In the genomic region with DNA sequence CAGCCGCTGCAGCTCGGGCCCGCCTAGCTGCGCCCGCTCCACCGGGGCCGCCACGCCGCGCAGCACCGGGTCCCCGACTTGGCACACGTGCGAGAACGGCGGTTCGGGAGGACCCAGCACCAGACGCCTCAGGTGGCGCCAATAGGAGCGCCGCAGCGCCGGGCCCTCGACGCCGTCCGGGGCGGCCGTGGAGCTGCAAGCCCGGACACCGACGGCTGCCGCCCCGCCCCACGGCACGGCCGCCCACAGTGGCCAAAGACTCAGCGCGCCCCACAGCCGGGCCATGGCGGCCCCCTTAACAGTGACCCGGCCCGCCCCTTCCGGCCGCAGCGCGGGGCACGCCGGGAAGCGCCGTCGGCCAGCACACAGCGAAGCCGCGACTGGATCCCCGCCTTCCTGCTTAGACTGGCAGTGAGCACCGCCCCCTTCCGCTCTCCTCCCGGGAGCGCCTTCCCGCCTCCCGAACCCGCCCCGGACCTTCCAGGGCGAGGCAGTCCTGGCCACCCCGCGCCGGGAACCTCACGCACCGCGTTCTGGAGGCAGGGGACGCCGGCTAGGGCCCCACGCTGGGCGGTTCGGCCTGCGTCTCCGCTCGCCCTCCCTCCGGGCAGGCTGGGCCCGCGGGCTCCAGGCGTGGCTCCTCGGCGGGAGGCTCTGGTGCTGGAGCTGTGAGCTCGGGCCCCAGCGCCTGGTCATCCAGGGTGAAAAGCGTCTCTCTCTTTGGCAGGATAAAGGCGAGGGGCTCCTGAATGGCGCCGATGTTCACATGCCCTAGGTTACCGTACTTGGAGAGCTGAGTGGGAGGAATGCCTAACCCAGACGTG, we compare ENCODE assay signal across 8 cellular contexts. TPM values are rescaled to one million over a fixed set of nuclear protein-coding genes. Genes with fewer than 3 reads are reported as not detected.
DNase-seq lines count a peak whose midpoint lies in the region; ATAC-seq and TF ChIP-seq lines count a peak whose summit lies in the region.

A gene with protein sequence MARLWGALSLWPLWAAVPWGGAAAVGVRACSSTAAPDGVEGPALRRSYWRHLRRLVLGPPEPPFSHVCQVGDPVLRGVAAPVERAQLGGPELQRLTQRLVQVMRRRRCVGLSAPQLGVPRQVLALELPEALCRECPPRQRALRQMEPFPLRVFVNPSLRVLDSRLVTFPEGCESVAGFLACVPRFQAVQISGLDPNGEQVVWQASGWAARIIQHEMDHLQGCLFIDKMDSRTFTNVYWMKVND (minus strand): TSS at position 303 of the 824 bp plus-strand sequence. CDS start 18 bp downstream, at position 285.

- peak within 1 kb of the TSS; percentile 72; the same call in 1 of the 2 replicates for H2AFZ ChIP-seq in SK-N-SH (ENCODE audit: low read depth)

- H3K4me1 ChIP-seq in SK-N-SH (ENCODE audit: control insufficient read depth in 1 of 2, insufficient read depth in 2 of 2, low read depth in 1 of 2, low read length in 1 of 2): peaks cover 11 to 28% of the 10 kb centered on the region in 2 experiments

- H3K4me3 ChIP-seq in GM08714 (ENCODE audit: low read length) (peak within 1 kb of the TSS; percentile 63), NB4 (ENCODE audit: low read depth, low read length) (peak within 1 kb of the TSS; percentile 89), SK-N-SH (ENCODE audit: low read depth in 2 of 2, low read length in 1 of 2) (peak within 1 kb of the TSS; percentile 71 to 80)

- POLR2A ChIA-PET in SK-N-SH (lab: Yijun Ruan, JAX): interaction anchor here (0.8 to 3.3 kb wide), 3 partner anchors 9 to 180 kb away, joined by 3 to 24 read pairs (median 4); partner anchors contain the start of genes COG8, NIP7 and TERF2

- no peaks in the 10 kb centered on the region for H3K9me2 ChIP-seq in SK-N-SH

- no peak for TF ChIP-seq RAD21 in SK-N-SH (IDR thresholded peaks at IDR 0.05; ENCODE audit: low read length)

- H4K20me1 ChIP-seq in SK-N-SH (ENCODE audit: insufficient read depth): peaks cover 32% of the 10 kb centered on the region

- DNase-seq in NB4 (ENCODE audit: low read depth) (peak; percentile 97), SK-N-SH (peak; percentile 98), germinal center (ENCODE audit: low spot score) (peak; percentile 91), non-pigmented ciliary epithelial cell (ENCODE audit: low read depth) (peak; percentile 48), superior temporal gyrus (ENCODE audit: extremely low spot score) (peak; percentile 93)
- DNase-seq in activated naive CD4-positive, alpha-beta T cell treated with anti-CD3 and anti-CD28 coated beads, Interleukin-2, amount 50 U/mL, for 16 hours: peak; percentile 83

- peaks cover 79% of the 10 kb centered on the region for H3K79me2 ChIP-seq in SK-N-SH (ENCODE audit: insufficient read depth)

- TF ChIP-seq POLR2A in NB4 (IDR thresholded peaks at IDR 0.05; ENCODE audit: extremely low read depth, insufficient read length): peak; percentile 57

- peak; percentile 94 for ATAC-seq in HG02571 (IDR thresholded peaks at IDR 0.05; ENCODE audit: unreplicated experiment)

- H3K9ac ChIP-seq in SK-N-SH: peak within 1 kb of the TSS; percentile 91

- TF ChIP-seq CTCF in NB4 (IDR thresholded peaks at IDR 0.05; ENCODE audit: low read depth, low read length) (no peak), SK-N-SH (IDR thresholded peaks at IDR 0.05) (no peak)

- peak within 1 kb of the TSS; percentile 91 for H3K4me2 ChIP-seq in SK-N-SH

- H3F3A ChIP-seq in SK-N-SH (replicated peaks; ENCODE audit: insufficient read depth): peaks cover 23% of the 10 kb centered on the region

- H3K27ac ChIP-seq in SK-N-SH (ENCODE audit: low read depth in 2 of 2, low read length in 1 of 2): peak within 1 kb of the TSS; percentile 82 to 88

- WGBS in SK-N-SH (ENCODE audit: low lambda C conversion rate): 2% methylated on average over 28 of the region's 93 CpGs

- H3K9me3 ChIP-seq in SK-N-SH: no peaks in the 10 kb centered on the region

- TF ChIP-seq EP300 in SK-N-SH (IDR thresholded peaks at IDR 0.05; ENCODE audit: borderline replicate concordance in 1 of 2, low read depth in 1 of 2, low read length in 1 of 2): peak in 1 of 2 experiments; percentile 29; a peak in 1 of 4 replicates

- H3K36me3 ChIP-seq in SK-N-SH (replicated peaks in 1 of 2; ENCODE audit: control insufficient read depth in 1 of 2, insufficient read depth in 2 of 2, low read length in 1 of 2): peaks cover 51 to 53% of the 10 kb centered on the region in 2 experiments

- H3K27me3 ChIP-seq in SK-N-SH (ENCODE audit: insufficient read depth): no peaks in the 10 kb centered on the region

- CTCF ChIA-PET in SK-N-SH (lab: Yijun Ruan, JAX): interaction anchor here (0.7 to 4.6 kb wide), 4 partner anchors 8 to 19 kb away, joined by 3 to 21 read pairs (median 10); partner anchors contain the start of genes COG8 and VPS4A

TF ChIP-seq in SK-N-SH, 30 proteins besides CTCF, POLR2A, EP300 and RAD21 (continues in another document):
- no peak for TF ChIP-seq ZBTB33 (IDR thresholded peaks at IDR 0.05; ENCODE audit: borderline replicate concordance, low read depth)
- TF ChIP-seq, protein P1, sequence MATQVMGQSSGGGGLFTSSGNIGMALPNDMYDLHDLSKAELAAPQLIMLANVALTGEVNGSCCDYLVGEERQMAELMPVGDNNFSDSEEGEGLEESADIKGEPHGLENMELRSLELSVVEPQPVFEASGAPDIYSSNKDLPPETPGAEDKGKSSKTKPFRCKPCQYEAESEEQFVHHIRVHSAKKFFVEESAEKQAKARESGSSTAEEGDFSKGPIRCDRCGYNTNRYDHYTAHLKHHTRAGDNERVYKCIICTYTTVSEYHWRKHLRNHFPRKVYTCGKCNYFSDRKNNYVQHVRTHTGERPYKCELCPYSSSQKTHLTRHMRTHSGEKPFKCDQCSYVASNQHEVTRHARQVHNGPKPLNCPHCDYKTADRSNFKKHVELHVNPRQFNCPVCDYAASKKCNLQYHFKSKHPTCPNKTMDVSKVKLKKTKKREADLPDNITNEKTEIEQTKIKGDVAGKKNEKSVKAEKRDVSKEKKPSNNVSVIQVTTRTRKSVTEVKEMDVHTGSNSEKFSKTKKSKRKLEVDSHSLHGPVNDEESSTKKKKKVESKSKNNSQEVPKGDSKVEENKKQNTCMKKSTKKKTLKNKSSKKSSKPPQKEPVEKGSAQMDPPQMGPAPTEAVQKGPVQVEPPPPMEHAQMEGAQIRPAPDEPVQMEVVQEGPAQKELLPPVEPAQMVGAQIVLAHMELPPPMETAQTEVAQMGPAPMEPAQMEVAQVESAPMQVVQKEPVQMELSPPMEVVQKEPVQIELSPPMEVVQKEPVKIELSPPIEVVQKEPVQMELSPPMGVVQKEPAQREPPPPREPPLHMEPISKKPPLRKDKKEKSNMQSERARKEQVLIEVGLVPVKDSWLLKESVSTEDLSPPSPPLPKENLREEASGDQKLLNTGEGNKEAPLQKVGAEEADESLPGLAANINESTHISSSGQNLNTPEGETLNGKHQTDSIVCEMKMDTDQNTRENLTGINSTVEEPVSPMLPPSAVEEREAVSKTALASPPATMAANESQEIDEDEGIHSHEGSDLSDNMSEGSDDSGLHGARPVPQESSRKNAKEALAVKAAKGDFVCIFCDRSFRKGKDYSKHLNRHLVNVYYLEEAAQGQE (IDR thresholded peaks at IDR 0.05; ENCODE audit: low read depth, low read length): no peak
- TF ChIP-seq CHD2 (IDR thresholded peaks at IDR 0.05; ENCODE audit: low read length, partially characterized antibody): peak; percentile 72
- no peak; the same call in 1 of the 2 replicates for TF ChIP-seq JUND (IDR thresholded peaks at IDR 0.05)
- no peak for TF ChIP-seq FOXM1 (IDR thresholded peaks at IDR 0.05; ENCODE audit: low read depth)
- no peak for TF ChIP-seq SMC3 (IDR thresholded peaks at IDR 0.05; ENCODE audit: low read depth, low read length)
- TF ChIP-seq NFIC (IDR thresholded peaks at IDR 0.05; ENCODE audit: borderline replicate concordance): no peak
- TF ChIP-seq POLR2AphosphoS5 (IDR thresholded peaks at IDR 0.05; ENCODE audit: low read depth, low read length): peak; percentile 83
- TF ChIP-seq, protein P2, sequence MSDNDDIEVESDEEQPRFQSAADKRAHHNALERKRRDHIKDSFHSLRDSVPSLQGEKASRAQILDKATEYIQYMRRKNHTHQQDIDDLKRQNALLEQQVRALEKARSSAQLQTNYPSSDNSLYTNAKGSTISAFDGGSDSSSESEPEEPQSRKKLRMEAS (IDR thresholded peaks at IDR 0.05; ENCODE audit: low read depth): peak; percentile 83
- TF ChIP-seq EZH2phosphoT487 (IDR thresholded peaks at IDR 0.05; ENCODE audit: borderline replicate concordance, low read depth): no peak
- peak; percentile 64 for TF ChIP-seq TAF1 (IDR thresholded peaks at IDR 0.05; ENCODE audit: borderline replicate concordance, low read depth, low read length)
- TF ChIP-seq, protein P3, sequence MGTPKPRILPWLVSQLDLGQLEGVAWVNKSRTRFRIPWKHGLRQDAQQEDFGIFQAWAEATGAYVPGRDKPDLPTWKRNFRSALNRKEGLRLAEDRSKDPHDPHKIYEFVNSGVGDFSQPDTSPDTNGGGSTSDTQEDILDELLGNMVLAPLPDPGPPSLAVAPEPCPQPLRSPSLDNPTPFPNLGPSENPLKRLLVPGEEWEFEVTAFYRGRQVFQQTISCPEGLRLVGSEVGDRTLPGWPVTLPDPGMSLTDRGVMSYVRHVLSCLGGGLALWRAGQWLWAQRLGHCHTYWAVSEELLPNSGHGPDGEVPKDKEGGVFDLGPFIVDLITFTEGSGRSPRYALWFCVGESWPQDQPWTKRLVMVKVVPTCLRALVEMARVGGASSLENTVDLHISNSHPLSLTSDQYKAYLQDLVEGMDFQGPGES (IDR thresholded peaks at IDR 0.05; ENCODE audit: low read depth, low read length): no peak
- peak; percentile 81 for TF ChIP-seq MXI1 (IDR thresholded peaks at IDR 0.05; ENCODE audit: low read depth, low read length)
- no peak for TF ChIP-seq FOSL2 (IDR thresholded peaks at IDR 0.05; ENCODE audit: borderline replicate concordance, low read depth)

RNA-seq across cellular contexts. Expression of the gene that starts here (rescaled TPM):
- 21.4 and 22.0 TPM in 2 replicates for polyA plus RNA-seq in SK-N-SH (2012; rRNA removed)
- polyA plus RNA-seq in SK-N-SH (2012; cell fraction: cytosol; rRNA removed): 21.3 and 22.0 TPM in 2 replicates
- polyA plus RNA-seq in SK-N-SH (2012; cell fraction: nucleus; rRNA removed): 11.5 and 13.6 TPM in 2 replicates

Comparison
In these comparisons a context has a peak if more than half of its experiments do, and no peak if none do; other contexts are left out.
1. Peak in every context shown above with its lines: DNase-seq, ATAC-seq, H3K4me3 ChIP-seq and H3K27ac ChIP-seq.
2. DNase-seq: peak in every context shown above with its lines; median percentile 98 in SK-N-SH; 97 in NB4; 93 in superior temporal gyrus; 91 in germinal center; 83 in activated naive CD4-positive, alpha-beta T cell treated with anti-CD3 and anti-CD28 coated beads, Interleukin-2, amount 50 U/mL, for 16 hours; 48 in non-pigmented ciliary epithelial cell.